24 cellular contexts compared by ENCODE assay signal in genomic region chr2:187748958-187749357, GRCh38.
"Had no signal": no experiment of that assay in that cellular context is flagged by ENCODE, and none has a peak within 500 bp of the region (broad histone marks: within the 10 kb centered on the region; RNA-seq: fewer than 3 reads in every experiment).

No MANE protein-coding gene starts in this region.

- H3K36me3 ChIP-seq: heart right ventricle, spleen, transverse colon, vagina had no signal

- H3K4me1 ChIP-seq: heart right ventricle, spleen, transverse colon, vagina had no signal

- ATAC-seq: activated CD4-positive, alpha-beta T cell treated with anti-CD3 and anti-CD28 coated beads for 36 hours; activated CD8-positive, alpha-beta memory T cell treated with anti-CD3 and anti-CD28 coated beads, Interleukin-2, amount 10 ng/mL, durations not matched to agents 7 days and 5 days; activated CD8-positive, alpha-beta T cell treated with anti-CD3 and anti-CD28 coated beads for 36 hours; heart right ventricle had no signal

- H3K27me3 ChIP-seq: heart right ventricle, spleen, transverse colon, vagina had no signal

- FAIRE-seq: endometrium had no signal

- H3K36me3 Mint-ChIP-seq: activated CD8-positive, alpha-beta memory T cell treated with anti-CD3 and anti-CD28 coated beads, Interleukin-2, amount 10 ng/mL, durations not matched to agents 7 days and 5 days; activated naive CD4-positive, alpha-beta T cell treated with anti-CD3 and anti-CD28 coated beads, Interleukin-2, amount 50 U/mL, for 24 hours; brain; memory B cell had no signal

- DNase-seq: activated B cell treated with CpG ODN at 0.5 μM for 24 hours; activated CD4-positive, alpha-beta T cell treated with anti-CD3 and anti-CD28 coated beads for 36 hours; activated CD8-positive, alpha-beta memory T cell treated with anti-CD3 and anti-CD28 coated beads, Interleukin-2, amount 10 ng/mL, durations not matched to agents 7 days and 5 days; activated CD8-positive, alpha-beta T cell treated with anti-CD3 and anti-CD28 coated beads for 36 hours; activated gamma-delta T cell treated with Interleukin-2 at 50 U/mL for 16 hours; activated T-cell treated with anti-CD3 and anti-CD28 coated beads for 4 hours; anterior cingulate cortex; effector CD4-positive, alpha-beta T cell; heart right ventricle; islet precursor cell; left cardiac atrium; spleen; stimulated activated CD4-positive, alpha-beta T cell treated with anti-CD3 and anti-CD28 coated beads, Interleukin-4, amount 100 ng/mL, for 1 hour; T1000; transverse colon had no signal

- H3K27ac Mint-ChIP-seq: activated B cell treated with CpG ODN at 0.5 μM for 24 hours; activated CD4-positive, alpha-beta T cell treated with anti-CD3 and anti-CD28 coated beads for 36 hours; activated CD8-positive, alpha-beta memory T cell treated with anti-CD3 and anti-CD28 coated beads, Interleukin-2, amount 10 ng/mL, durations not matched to agents 7 days and 5 days; activated CD8-positive, alpha-beta T cell treated with anti-CD3 and anti-CD28 coated beads for 36 hours; activated naive CD4-positive, alpha-beta T cell treated with anti-CD3 and anti-CD28 coated beads, Interleukin-2, amount 50 U/mL, for 24 hours; activated T-helper 1 cell treated with anti-CD3 and anti-CD28 coated beads, Interleukin-12 subunit alpha, Interleukin-12 subunit beta, Interleukin-2, Interleukin-4 antibody, amounts not matched to agents 30 ng/mL and 10 ng/mL and 1 ng/mL, durations not matched to agents 14 hours and 24 hours and 36 hours; brain; dendritic cell treated with granulocyte-macrophage colony-stimulating factor and Interleukin-4, amounts not matched to agents 40 ng/mL and 50 ng/mL, for 4 days; memory B cell; T-helper 1 cell treated with Interleukin-12 subunit alpha and Interleukin-12 subunit beta and Interleukin-4 antibody, amounts not matched to agents 30 μg/mL and 1 μg/mL, for 36 hours had no signal

- H3K4me3 ChIP-seq: heart right ventricle, spleen, transverse colon, vagina had no signal

- H3K27ac ChIP-seq: heart right ventricle, spleen, transverse colon, vagina had no signal

- H3K4me3 Mint-ChIP-seq: activated B cell treated with CpG ODN at 0.5 μM for 24 hours; activated CD4-positive, alpha-beta T cell treated with anti-CD3 and anti-CD28 coated beads for 36 hours; activated CD8-positive, alpha-beta memory T cell treated with anti-CD3 and anti-CD28 coated beads, Interleukin-2, amount 10 ng/mL, durations not matched to agents 7 days and 5 days; activated CD8-positive, alpha-beta T cell treated with anti-CD3 and anti-CD28 coated beads for 36 hours; activated naive CD4-positive, alpha-beta T cell treated with anti-CD3 and anti-CD28 coated beads, Interleukin-2, amount 50 U/mL, for 24 hours; activated T-helper 1 cell treated with anti-CD3 and anti-CD28 coated beads, Interleukin-12 subunit alpha, Interleukin-12 subunit beta, Interleukin-2, Interleukin-4 antibody, amounts not matched to agents 30 ng/mL and 10 ng/mL and 1 ng/mL, durations not matched to agents 14 hours and 24 hours and 36 hours; brain; dendritic cell treated with granulocyte-macrophage colony-stimulating factor and Interleukin-4, amounts not matched to agents 40 ng/mL and 50 ng/mL, for 4 days; memory B cell; neural crest cell; T-helper 1 cell treated with Interleukin-12 subunit alpha and Interleukin-12 subunit beta and Interleukin-4 antibody, amounts not matched to agents 30 μg/mL and 1 μg/mL, for 36 hours had no signal

- H3K9me3 Mint-ChIP-seq: activated B cell treated with CpG ODN at 0.5 μM for 24 hours; activated CD8-positive, alpha-beta T cell treated with anti-CD3 and anti-CD28 coated beads for 36 hours; activated T-helper 1 cell treated with anti-CD3 and anti-CD28 coated beads, Interleukin-12 subunit alpha, Interleukin-12 subunit beta, Interleukin-2, Interleukin-4 antibody, amounts not matched to agents 30 ng/mL and 10 ng/mL and 1 ng/mL, durations not matched to agents 14 hours and 24 hours and 36 hours; dendritic cell treated with granulocyte-macrophage colony-stimulating factor and Interleukin-4, amounts not matched to agents 40 ng/mL and 50 ng/mL, for 4 days; neural crest cell; T-helper 1 cell treated with Interleukin-12 subunit alpha and Interleukin-12 subunit beta and Interleukin-4 antibody, amounts not matched to agents 30 μg/mL and 1 μg/mL, for 36 hours had no signal

- H3K9me3 ChIP-seq: transverse colon, vagina had no signal

- H3K27me3 Mint-ChIP-seq: activated B cell treated with CpG ODN at 0.5 μM for 24 hours; activated CD4-positive, alpha-beta T cell treated with anti-CD3 and anti-CD28 coated beads for 36 hours; activated CD8-positive, alpha-beta memory T cell treated with anti-CD3 and anti-CD28 coated beads, Interleukin-2, amount 10 ng/mL, durations not matched to agents 7 days and 5 days; activated CD8-positive, alpha-beta T cell treated with anti-CD3 and anti-CD28 coated beads for 36 hours; activated naive CD4-positive, alpha-beta T cell treated with anti-CD3 and anti-CD28 coated beads, Interleukin-2, amount 50 U/mL, for 24 hours; dendritic cell treated with granulocyte-macrophage colony-stimulating factor and Interleukin-4, amounts not matched to agents 40 ng/mL and 50 ng/mL, for 4 days; memory B cell had no signal

- H3K4me1 Mint-ChIP-seq: activated B cell treated with CpG ODN at 0.5 μM for 24 hours; activated CD4-positive, alpha-beta T cell treated with anti-CD3 and anti-CD28 coated beads for 36 hours; activated CD8-positive, alpha-beta memory T cell treated with anti-CD3 and anti-CD28 coated beads, Interleukin-2, amount 10 ng/mL, durations not matched to agents 7 days and 5 days; activated naive CD4-positive, alpha-beta T cell treated with anti-CD3 and anti-CD28 coated beads, Interleukin-2, amount 50 U/mL, for 24 hours; brain; memory B cell; neural crest cell had no signal
